11 cellular contexts compared by ENCODE assay signal in the genomic region with DNA sequence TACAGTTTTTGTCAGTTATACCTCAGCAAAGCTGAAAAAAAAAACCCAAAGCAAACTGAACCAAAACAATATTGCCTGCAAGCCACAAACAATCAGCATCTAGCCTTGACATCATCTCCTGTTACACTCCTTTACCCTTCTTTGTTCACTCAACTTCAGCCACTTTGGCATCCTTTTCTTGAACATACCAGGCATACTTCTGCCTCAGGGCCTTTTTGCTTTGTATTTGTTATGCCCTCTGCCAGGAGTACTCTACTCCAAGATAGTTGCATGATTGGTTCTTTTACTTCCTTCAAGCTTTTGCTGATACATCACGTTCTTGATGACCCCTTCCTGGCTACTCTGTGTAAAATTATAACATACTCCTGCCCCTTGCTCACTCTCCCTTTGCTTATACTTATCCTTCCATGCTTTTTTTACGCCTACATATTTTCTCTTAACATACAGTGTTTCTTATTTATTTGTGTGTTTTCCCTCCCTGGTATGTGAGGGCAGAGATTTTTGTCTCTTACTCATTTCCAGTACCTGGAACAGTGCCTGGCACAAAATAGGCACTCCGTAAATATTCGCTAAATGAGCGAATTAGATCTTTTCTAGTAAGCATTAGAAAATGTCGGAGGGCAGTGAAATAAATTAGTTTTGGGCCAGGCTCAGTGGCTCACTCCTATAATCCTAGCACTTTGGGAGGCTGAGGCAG. TPM values are rescaled to one million over a fixed set of nuclear protein-coding genes. Genes with fewer than 3 reads are reported as not detected.
A peak's percentile ranks its signal among the peaks of the same experiment; 100 is the strongest.
DNase-seq lines count a peak whose midpoint lies in the region; ATAC-seq and TF ChIP-seq lines count a peak whose summit lies in the region.
"Had no signal": no experiment of that assay in that cellular context is flagged by ENCODE, and none has a peak within 500 bp of the region (broad histone marks: within the 10 kb centered on the region; RNA-seq: fewer than 3 reads in every experiment).

No MANE protein-coding gene starts in this region.

- peaks cover 4 to 5% of the 10 kb centered on the region in 2 donors for H3K4me1 Mint-ChIP-seq in natural killer cell treated with Interleukin-12 subunit alpha and Interleukin-12 subunit beta and Interleukin-15 and Interleukin-18, amount 100 ng/mL, for 72 hours (ENCODE audit: low read depth in 2 of 2)
- no peaks in the 10 kb centered on the region for H3K4me1 Mint-ChIP-seq in stimulated activated memory B cell treated with anti-CD40 and anti-IgM and Interleukin-4, amounts not matched to agents 10 μg/mL and 1 μg/mL and 100 μg/mL, for 72 hours

- no peak for TF ChIP-seq CTCF in fibroblast of villous mesenchyme (IDR thresholded peaks at IDR 0.05; ENCODE audit: insufficient read depth, low read depth, low read length)
- TF ChIP-seq CTCF in omental fat pad (IDR thresholded peaks at IDR 0.05): no peak

- no peak overlapping the region for H3K4me3 Mint-ChIP-seq in natural killer cell treated with Interleukin-12 subunit alpha and Interleukin-12 subunit beta and Interleukin-15 and Interleukin-18, amount 100 ng/mL, for 72 hours
- H3K4me3 Mint-ChIP-seq in stimulated activated memory B cell treated with anti-CD40 and anti-IgM and Interleukin-4, amounts not matched to agents 10 μg/mL and 1 μg/mL and 100 μg/mL, for 72 hours: no peak overlapping the region

- DNase-seq in ELR (ENCODE audit: low read depth): peak; percentile 70
- DNase-seq in T1000 (lab: John Stamatoyannopoulos, UW): peak; percentile 6
- peak; percentile 31 for DNase-seq in fibroblast of villous mesenchyme (ENCODE audit: low read depth)
- no peak for DNase-seq in omental fat pad (ENCODE audit: low spot score)
- DNase-seq in natural killer cell treated with Interleukin-12 subunit alpha and Interleukin-12 subunit beta and Interleukin-15 and Interleukin-18, amount 100 ng/mL, for 72 hours (ENCODE audit: low spot score): no peak
- no peak for DNase-seq in nucleus accumbens (lab: John Stamatoyannopoulos, UW)
- DNase-seq in HuH-7 (ENCODE audit: low spot score): no peak
- DNase-seq: activated CD4-positive, alpha-beta T cell treated with anti-CD3 and anti-CD28 coated beads, Interleukin-2, amount 50 U/mL, for 1 hour; GDM1; NCI-H524 treated with DMSO at 0.1 percent for 48 hours had no signal

- no peaks in the 10 kb centered on the region for H3K27me3 Mint-ChIP-seq in natural killer cell treated with Interleukin-12 subunit alpha and Interleukin-12 subunit beta and Interleukin-15 and Interleukin-18, amount 100 ng/mL, for 72 hours
- no peaks in the 10 kb centered on the region for H3K27me3 Mint-ChIP-seq in stimulated activated memory B cell treated with anti-CD40 and anti-IgM and Interleukin-4, amounts not matched to agents 10 μg/mL and 1 μg/mL and 100 μg/mL, for 72 hours

- ATAC-seq in omental fat pad (ENCODE audit: low FRiP score): peak; percentile 38
- no peak for ATAC-seq in natural killer cell treated with Interleukin-12 subunit alpha and Interleukin-12 subunit beta and Interleukin-15 and Interleukin-18, amount 100 ng/mL, for 72 hours
- no peak for ATAC-seq in stimulated activated memory B cell treated with anti-CD40 and anti-IgM and Interleukin-4, amounts not matched to agents 10 μg/mL and 1 μg/mL and 100 μg/mL, for 72 hours

- H3K36me3 Mint-ChIP-seq in natural killer cell treated with Interleukin-12 subunit alpha and Interleukin-12 subunit beta and Interleukin-15 and Interleukin-18, amount 100 ng/mL, for 72 hours: no peaks in the 10 kb centered on the region
- peaks cover 22% of the 10 kb centered on the region for H3K36me3 Mint-ChIP-seq in stimulated activated memory B cell treated with anti-CD40 and anti-IgM and Interleukin-4, amounts not matched to agents 10 μg/mL and 1 μg/mL and 100 μg/mL, for 72 hours

- H3K9me3 Mint-ChIP-seq in natural killer cell treated with Interleukin-12 subunit alpha and Interleukin-12 subunit beta and Interleukin-15 and Interleukin-18, amount 100 ng/mL, for 72 hours: no peaks in the 10 kb centered on the region
- no peaks in the 10 kb centered on the region for H3K9me3 Mint-ChIP-seq in stimulated activated memory B cell treated with anti-CD40 and anti-IgM and Interleukin-4, amounts not matched to agents 10 μg/mL and 1 μg/mL and 100 μg/mL, for 72 hours

- H3K4me3 ChIP-seq in fibroblast of villous mesenchyme (ENCODE audit: low read depth, low read length): no peak overlapping the region

- H3K27ac Mint-ChIP-seq in natural killer cell treated with Interleukin-12 subunit alpha and Interleukin-12 subunit beta and Interleukin-15 and Interleukin-18, amount 100 ng/mL, for 72 hours: no peak overlapping the region
- H3K27ac Mint-ChIP-seq in stimulated activated memory B cell treated with anti-CD40 and anti-IgM and Interleukin-4, amounts not matched to agents 10 μg/mL and 1 μg/mL and 100 μg/mL, for 72 hours: no peak overlapping the region

RNA-seq across cellular contexts. Expression of gene ABI2, which starts 12.7 kb away (rescaled TPM):
- total RNA-seq in fibroblast of villous mesenchyme: 33.5 and 58.3 TPM in 2 replicates
- total RNA-seq in omental fat pad: 10 to 100 TPM; 19.8 to 25.1 (median 22.8) TPM
- 10 to 100 TPM; 29.2 to 38.6 TPM for total RNA-seq in natural killer cell treated with Interleukin-12 subunit alpha and Interleukin-12 subunit beta and Interleukin-15 and Interleukin-18, amount 100 ng/mL, for 72 hours

Comparison
In these comparisons a context has a peak if more than half of its experiments do, and no peak if none do; other contexts are left out.
1. DNase-seq: peak in ELR (single experiment), T1000 (single experiment) and fibroblast of villous mesenchyme (single experiment); none in omental fat pad (single experiment), natural killer cell treated with Interleukin-12 subunit alpha and Interleukin-12 subunit beta and Interleukin-15 and Interleukin-18, amount 100 ng/mL, for 72 hours (single experiment), nucleus accumbens (0 of 56) and HuH-7 (single experiment).